In genomic region chrX:136810493-136810892, GRCh38 we compare ENCODE assay signal across 24 cellular contexts. TPM values are rescaled to one million over a fixed set of nuclear protein-coding genes. Genes with fewer than 3 reads are reported as not detected.
DNase-seq lines count a peak whose midpoint lies in the region; ATAC-seq and TF ChIP-seq lines count a peak whose summit lies in the region.
"Had no signal": no experiment of that assay in that cellular context is flagged by ENCODE, and none has a peak within 500 bp of the region (broad histone marks: within the 10 kb centered on the region; RNA-seq: fewer than 3 reads in every experiment).

No MANE protein-coding gene starts in this region.

- no peaks in the 10 kb centered on the region for H3K9me3 Mint-ChIP-seq in natural killer cell treated with Interleukin-12 subunit alpha and Interleukin-12 subunit beta and Interleukin-15 and Interleukin-18, amount 100 ng/mL, for 72 hours
- no peaks in the 10 kb centered on the region for H3K9me3 Mint-ChIP-seq in natural killer cell
- H3K9me3 Mint-ChIP-seq in activated naive CD8-positive, alpha-beta T cell treated with anti-CD3 and anti-CD28 coated beads, Interleukin-2, amount 10 ng/mL, durations not matched to agents 7 days and 5 days = peaks cover 2% of the 10 kb centered on the region
- H3K9me3 Mint-ChIP-seq: CD14-positive monocyte; dendritic cell treated with granulocyte-macrophage colony-stimulating factor and Interleukin-4, amounts not matched to agents 40 ng/mL and 50 ng/mL, for 4 days; nephron; stimulated activated naive B cell treated with anti-CD40 and anti-IgM and Interleukin-4, amounts not matched to agents 10 μg/mL and 1 μg/mL and 100 μg/mL, for 72 hours had no signal

- POLR2A ChIA-PET in activated naive CD8-positive, alpha-beta T cell treated with anti-CD3 and anti-CD28 coated beads, Interleukin-2, amount 10 ng/mL, durations not matched to agents 7 days and 5 days (lab: Charles Lee) = interaction anchor here (1.3 to 1.6 kb wide), 3 partner anchors 31 to 70 kb away, joined by 4 to 9 read pairs (median 6); partner anchors contain the start of gene RBMX

- no peaks in the 10 kb centered on the region for H3K36me3 Mint-ChIP-seq in natural killer cell treated with Interleukin-12 subunit alpha and Interleukin-12 subunit beta and Interleukin-15 and Interleukin-18, amount 100 ng/mL, for 72 hours
- no peaks in the 10 kb centered on the region for H3K36me3 Mint-ChIP-seq in natural killer cell
- H3K36me3 Mint-ChIP-seq in T-helper 17 cell (ENCODE audit: low read depth) = no peaks in the 10 kb centered on the region
- peaks cover 8% of the 10 kb centered on the region for H3K36me3 Mint-ChIP-seq in activated naive CD8-positive, alpha-beta T cell treated with anti-CD3 and anti-CD28 coated beads, Interleukin-2, amount 10 ng/mL, durations not matched to agents 7 days and 5 days
- H3K36me3 Mint-ChIP-seq: CD14-positive monocyte; stimulated activated naive B cell treated with anti-CD40 and anti-IgM and Interleukin-4, amounts not matched to agents 10 μg/mL and 1 μg/mL and 100 μg/mL, for 72 hours had no signal

- no peak overlapping the region for H3K4me3 ChIP-seq in BE2C (ENCODE audit: low read depth, low read length)
- H3K4me3 ChIP-seq: ovary had no signal

- peaks cover 0 to 8% of the 10 kb centered on the region in 2 donors for H3K27me3 Mint-ChIP-seq in natural killer cell treated with Interleukin-12 subunit alpha and Interleukin-12 subunit beta and Interleukin-15 and Interleukin-18, amount 100 ng/mL, for 72 hours
- no peaks in the 10 kb centered on the region for H3K27me3 Mint-ChIP-seq in natural killer cell (ENCODE audit: low read depth in 2 of 2)
- H3K27me3 Mint-ChIP-seq in T-helper 17 cell = no peaks in the 10 kb centered on the region
- no peaks in the 10 kb centered on the region for H3K27me3 Mint-ChIP-seq in activated naive CD8-positive, alpha-beta T cell treated with anti-CD3 and anti-CD28 coated beads, Interleukin-2, amount 10 ng/mL, durations not matched to agents 7 days and 5 days
- H3K27me3 Mint-ChIP-seq: dendritic cell treated with granulocyte-macrophage colony-stimulating factor and Interleukin-4, amounts not matched to agents 40 ng/mL and 50 ng/mL, for 4 days; stimulated activated naive B cell treated with anti-CD40 and anti-IgM and Interleukin-4, amounts not matched to agents 10 μg/mL and 1 μg/mL and 100 μg/mL, for 72 hours had no signal

- peak overlapping the region; percentile 36 to 70 for H3K27ac Mint-ChIP-seq in natural killer cell treated with Interleukin-12 subunit alpha and Interleukin-12 subunit beta and Interleukin-15 and Interleukin-18, amount 100 ng/mL, for 72 hours
- H3K27ac Mint-ChIP-seq in natural killer cell = peak overlapping the region in 1 of 2 donors; percentile 24
- no peak overlapping the region for H3K27ac Mint-ChIP-seq in T-helper 17 cell
- H3K27ac Mint-ChIP-seq in activated naive CD8-positive, alpha-beta T cell treated with anti-CD3 and anti-CD28 coated beads, Interleukin-2, amount 10 ng/mL, durations not matched to agents 7 days and 5 days = peak overlapping the region; percentile 85
- H3K27ac Mint-ChIP-seq: CD14-positive monocyte; dendritic cell treated with granulocyte-macrophage colony-stimulating factor and Interleukin-4, amounts not matched to agents 40 ng/mL and 50 ng/mL, for 4 days; nephron; stimulated activated naive B cell treated with anti-CD40 and anti-IgM and Interleukin-4, amounts not matched to agents 10 μg/mL and 1 μg/mL and 100 μg/mL, for 72 hours had no signal

- H3K4me3 Mint-ChIP-seq in natural killer cell treated with Interleukin-12 subunit alpha and Interleukin-12 subunit beta and Interleukin-15 and Interleukin-18, amount 100 ng/mL, for 72 hours = no peak overlapping the region
- H3K4me3 Mint-ChIP-seq in natural killer cell (no peak overlapping the region), T-helper 17 cell (peak overlapping the region; percentile 33)
- H3K4me3 Mint-ChIP-seq in activated naive CD8-positive, alpha-beta T cell treated with anti-CD3 and anti-CD28 coated beads, Interleukin-2, amount 10 ng/mL, durations not matched to agents 7 days and 5 days = peak overlapping the region; percentile 72
- H3K4me3 Mint-ChIP-seq: CD14-positive monocyte; dendritic cell treated with granulocyte-macrophage colony-stimulating factor and Interleukin-4, amounts not matched to agents 40 ng/mL and 50 ng/mL, for 4 days; nephron; stimulated activated naive B cell treated with anti-CD40 and anti-IgM and Interleukin-4, amounts not matched to agents 10 μg/mL and 1 μg/mL and 100 μg/mL, for 72 hours had no signal

- no peak for DNase-seq in natural killer cell treated with Interleukin-12 subunit alpha and Interleukin-12 subunit beta and Interleukin-15 and Interleukin-18, amount 100 ng/mL, for 72 hours (ENCODE audit: low spot score)
- DNase-seq in natural killer cell (no peak), T-helper 17 cell (no peak), CD1c-positive myeloid dendritic cell (ENCODE audit: extremely low spot score) (no peak), COR-L47 (lab: John Stamatoyannopoulos, UW) (no peak), BE2C (no peak)
- DNase-seq in activated naive CD8-positive, alpha-beta T cell treated with anti-CD3 and anti-CD28 coated beads, Interleukin-2, amount 10 ng/mL, durations not matched to agents 7 days and 5 days = no peak
- DNase-seq: activated naive CD4-positive, alpha-beta T cell; central memory CD4-positive, alpha-beta T cell; DMS 273 treated with DMSO at 0.1 percent for 48 hours; hypothalamus; left ventricle myocardium superior; midbrain; NCI-H1436; NCI-H524; NK-92 treated with Interleukin-12 subunit alpha and Interleukin-12 subunit beta, amount 100 ng/mL, for 24 hours; ovary; SHP77; stimulated activated CD4-positive, alpha-beta T cell treated with anti-CD3 and anti-CD28 coated beads, Interleukin-4, amount 100 ng/mL, for 1 hour; stimulated activated naive B cell treated with anti-CD40 and anti-IgM and Interleukin-4, amounts not matched to agents 10 μg/mL and 1 μg/mL and 100 μg/mL, for 72 hours; SW 1271 had no signal

- TF ChIP-seq CTCF in natural killer cell (IDR thresholded peaks at IDR 0.05) (no peak), BE2C (IDR thresholded peaks at IDR 0.05; ENCODE audit: low read depth, low read length) (no peak)

- H3K36me3 ChIP-seq in BE2C = no peaks in the 10 kb centered on the region
- H3K36me3 ChIP-seq: ovary had no signal

- H3K9me3 ChIP-seq in T-helper 17 cell (ENCODE audit: control insufficient read depth, low read length, poor library complexity, severe bottlenecking) = no peaks in the 10 kb centered on the region
- no peaks in the 10 kb centered on the region for H3K9me3 ChIP-seq in BE2C
- H3K9me3 ChIP-seq: ovary had no signal

- peaks cover 4 to 12% of the 10 kb centered on the region in 2 donors for H3K4me1 Mint-ChIP-seq in natural killer cell treated with Interleukin-12 subunit alpha and Interleukin-12 subunit beta and Interleukin-15 and Interleukin-18, amount 100 ng/mL, for 72 hours (ENCODE audit: low read depth in 2 of 2)
- peaks cover 4 to 7% of the 10 kb centered on the region in 2 donors for H3K4me1 Mint-ChIP-seq in natural killer cell
- H3K4me1 Mint-ChIP-seq in T-helper 17 cell = peaks cover 5% of the 10 kb centered on the region
- peaks cover 15% of the 10 kb centered on the region for H3K4me1 Mint-ChIP-seq in activated naive CD8-positive, alpha-beta T cell treated with anti-CD3 and anti-CD28 coated beads, Interleukin-2, amount 10 ng/mL, durations not matched to agents 7 days and 5 days
- H3K4me1 Mint-ChIP-seq: CD14-positive monocyte; nephron; stimulated activated naive B cell treated with anti-CD40 and anti-IgM and Interleukin-4, amounts not matched to agents 10 μg/mL and 1 μg/mL and 100 μg/mL, for 72 hours had no signal

- no peaks in the 10 kb centered on the region for H3K27me3 ChIP-seq in BE2C
- H3K27me3 ChIP-seq: ovary had no signal

- no peak for ATAC-seq in natural killer cell treated with Interleukin-12 subunit alpha and Interleukin-12 subunit beta and Interleukin-15 and Interleukin-18, amount 100 ng/mL, for 72 hours
- ATAC-seq in natural killer cell (no peak), T-helper 17 cell (peak; percentile 40)
- peak; percentile 90 for ATAC-seq in activated naive CD8-positive, alpha-beta T cell treated with anti-CD3 and anti-CD28 coated beads, Interleukin-2, amount 10 ng/mL, durations not matched to agents 7 days and 5 days (ENCODE audit: low read depth)
- ATAC-seq: left ventricle myocardium superior; stimulated activated naive B cell treated with anti-CD40 and anti-IgM and Interleukin-4, amounts not matched to agents 10 μg/mL and 1 μg/mL and 100 μg/mL, for 72 hours had no signal

- intact Hi-C loops in natural killer cell (cut with micrococcal nuclease) = no loop called here

- H3K4me1 ChIP-seq in BE2C = no peaks in the 10 kb centered on the region

RNA-seq across cellular contexts. Expression of gene ARHGEF6, which starts 29.8 kb away (rescaled TPM):
- 10 to 100 TPM; 45.8 to 50.2 TPM for total RNA-seq in natural killer cell treated with Interleukin-12 subunit alpha and Interleukin-12 subunit beta and Interleukin-15 and Interleukin-18, amount 100 ng/mL, for 72 hours
- total RNA-seq in natural killer cell (10 to 100 TPM; 55.5 to 78.8 (median 75.7) TPM), T-helper 17 cell (10 to 100 TPM; 68.6 to 70.7 TPM)
- total RNA-seq in activated naive CD8-positive, alpha-beta T cell treated with anti-CD3 and anti-CD28 coated beads, Interleukin-2, amount 10 ng/mL, durations not matched to agents 7 days and 5 days = 10 to 100 TPM; 85.0 to 87.1 TPM
- 3.0 TPM for polyA plus RNA-seq in BE2C (2012; ENCODE audit: insufficient read depth, insufficient read length, low read depth)

Comparison
In these comparisons a context has a peak if more than half of its experiments do, and no peak if none do; other contexts are left out.
1. ATAC-seq: peak in T-helper 17 cell (single experiment) and activated naive CD8-positive, alpha-beta T cell treated with anti-CD3 and anti-CD28 coated beads, Interleukin-2, amount 10 ng/mL, durations not matched to agents 7 days and 5 days (single experiment); none in natural killer cell treated with Interleukin-12 subunit alpha and Interleukin-12 subunit beta and Interleukin-15 and Interleukin-18, amount 100 ng/mL, for 72 hours (0 of 2) and natural killer cell (0 of 3).
2. H3K4me3 Mint-ChIP-seq: peak in T-helper 17 cell (single experiment) and activated naive CD8-positive, alpha-beta T cell treated with anti-CD3 and anti-CD28 coated beads, Interleukin-2, amount 10 ng/mL, durations not matched to agents 7 days and 5 days (single experiment); none in natural killer cell treated with Interleukin-12 subunit alpha and Interleukin-12 subunit beta and Interleukin-15 and Interleukin-18, amount 100 ng/mL, for 72 hours (single experiment) and natural killer cell (single experiment).